ENCODE assay signal across 14 cellular contexts in genomic region chr6:77341058-77341986, GRCh38.
DNase-seq lines count a peak whose midpoint lies in the region; ATAC-seq and TF ChIP-seq lines count a peak whose summit lies in the region.
"Had no signal": no experiment of that assay in that cellular context is flagged by ENCODE, and none has a peak within 500 bp of the region (broad histone marks: within the 10 kb centered on the region; RNA-seq: fewer than 3 reads in every experiment).

No MANE protein-coding gene starts in this region.

- peak; percentile 98 for ATAC-seq in left ventricle myocardium superior
- ATAC-seq: GM12878 had no signal

- intact Hi-C loops in left ventricle myocardium superior (cut with micrococcal nuclease) (no loop called here), stomach (cut with DNase I; ENCODE audit: low total_unique reads) (no loop called here)

- no peaks in the 10 kb centered on the region for H3K9me3 ChIP-seq in stomach
- H3K9me3 ChIP-seq: esophagus squamous epithelium had no signal

- no peaks in the 10 kb centered on the region for H3K27me3 ChIP-seq in stomach
- H3K27me3 ChIP-seq: esophagus squamous epithelium had no signal

- no peaks in the 10 kb centered on the region for H3K36me3 ChIP-seq in stomach
- H3K36me3 ChIP-seq: esophagus squamous epithelium had no signal

- no peak for TF ChIP-seq POLR2A in stomach (IDR thresholded peaks at IDR 0.05)

- WGBS in stomach, 5 donors = 25 to 53% (median 45%) methylated on average over 4 of the region's 4 CpGs

- DNase-seq in RPMI7951 (ENCODE audit: low read depth) (peak; percentile 26), dermis blood vessel endothelial cell (peak; percentile 37), left ventricle myocardium superior (peak; percentile 67), stomach (peak; percentile 68), middle frontal gyrus (ENCODE audit: extremely low spot score, low spot score) (no peak), NCI-H748 (lab: John Stamatoyannopoulos, UW; ENCODE audit: unreplicated experiment) (no peak)
- no peak for DNase-seq in stimulated activated CD4-positive, alpha-beta T cell treated with anti-CD3 and anti-CD28 coated beads, Interleukin-4, amount 100 ng/mL, for 1 hour
- DNase-seq: activated naive CD4-positive, alpha-beta T cell treated with anti-CD3 and anti-CD28 coated beads, Interleukin-2, amount 10 ng/mL, durations not matched to agents 7 days and 5 days; Calu3; esophagus squamous epithelium; NCI-H2029; NCI-H510A had no signal

- peaks cover 0 to 12% (median 0%) of the 10 kb centered on the region in 4 donors for H3K4me1 ChIP-seq in stomach
- H3K4me1 ChIP-seq: esophagus squamous epithelium had no signal

- TF ChIP-seq EP300 in stomach (IDR thresholded peaks at IDR 0.05) = no peak

- no peak for TF ChIP-seq CTCF in stomach (IDR thresholded peaks at IDR 0.05)

- no peak overlapping the region for H3K4me3 ChIP-seq in stomach
- H3K4me3 ChIP-seq: esophagus squamous epithelium, GM12878, SK-N-MC had no signal

- H3K27ac ChIP-seq in stomach = no peak overlapping the region
- H3K27ac ChIP-seq: esophagus squamous epithelium, SK-N-MC had no signal

Comparison
In these comparisons a context has a peak if more than half of its experiments do, and no peak if none do; other contexts are left out.
1. DNase-seq: peak in RPMI7951 (single experiment), dermis blood vessel endothelial cell (single experiment), left ventricle myocardium superior (single experiment) and stomach (single experiment); none in stimulated activated CD4-positive, alpha-beta T cell treated with anti-CD3 and anti-CD28 coated beads, Interleukin-4, amount 100 ng/mL, for 1 hour (single experiment), middle frontal gyrus (single experiment) and NCI-H748 (single experiment).